In genomic region chr17:9520649-9521435, GRCh38 we compare ENCODE assay signal across 17 cellular contexts. TPM values are rescaled to one million over a fixed set of nuclear protein-coding genes. Genes with fewer than 3 reads are reported as not detected.
"Had no signal": no experiment of that assay in that cellular context is flagged by ENCODE, and none has a peak within 500 bp of the region (broad histone marks: within the 10 kb centered on the region; RNA-seq: fewer than 3 reads in every experiment).

No MANE protein-coding gene starts in this region.

- H3K27ac Mint-ChIP-seq: activated B cell treated with CpG ODN at 0.5 μM for 24 hours; activated CD4-positive, alpha-beta T cell treated with anti-CD3 and anti-CD28 coated beads, Interleukin-2, amount 10 ng/mL, durations not matched to agents 24 days and 14 days; activated T-helper 2 cell treated with anti-CD3 and anti-CD28 coated beads, Interferon-gamma antibody, Interleukin-2, Interleukin-4, amounts not matched to agents 10 μg/mL and 5 μg/mL and 100 μg/mL, durations not matched to agents 14 hours and 24 hours and 36 hours; T-cell had no signal

- H3K27ac ChIP-seq: brain microvascular endothelial cell, thoracic aorta, uterus had no signal

- H3K4me3 ChIP-seq: thoracic aorta, uterus had no signal

- H3K4me3 Mint-ChIP-seq: activated B cell treated with CpG ODN at 0.5 μM for 24 hours; activated CD4-positive, alpha-beta T cell treated with anti-CD3 and anti-CD28 coated beads, Interleukin-2, amount 10 ng/mL, durations not matched to agents 24 days and 14 days; immature natural killer cell; T-cell had no signal

- ATAC-seq: esophagus mucosa; left colon; stimulated activated naive CD8-positive, alpha-beta T cell treated with anti-CD3 and anti-CD28 coated beads, Interleukin-15, Interleukin-2, amounts not matched to agents 100 U/mL and 50 U/mL, for 24 hours; T-cell had no signal

- H3K27me3 ChIP-seq: brain microvascular endothelial cell, uterus had no signal

- DNase-seq: activated B cell treated with CpG ODN at 0.5 μM for 24 hours; activated CD4-positive, alpha-beta T cell treated with anti-CD3 and anti-CD28 coated beads, Interleukin-2, amount 10 ng/mL, durations not matched to agents 24 days and 14 days; activated naive CD4-positive, alpha-beta T cell treated with anti-CD3 and anti-CD28 coated beads, Interleukin-2, amount 50 U/mL, for 16 hours; brain microvascular endothelial cell; dermis blood vessel endothelial cell; immature natural killer cell; left colon; mammary epithelial cell; retina; stimulated activated CD4-positive, alpha-beta T cell treated with anti-CD3 and anti-CD28 coated beads, Interleukin-4, amount 100 ng/mL, for 1 hour; stimulated activated CD8-positive, alpha-beta memory T cell treated with anti-CD3 and anti-CD28 coated beads, Interleukin-4, amount 100 ng/mL, for 48 hours; stimulated activated naive CD8-positive, alpha-beta T cell treated with anti-CD3 and anti-CD28 coated beads, Interleukin-15, Interleukin-2, amounts not matched to agents 100 U/mL and 50 U/mL, for 24 hours; T-cell; uterus had no signal

- H3K4me1 Mint-ChIP-seq: activated B cell treated with CpG ODN at 0.5 μM for 24 hours had no signal

- H3K36me3 ChIP-seq: brain microvascular endothelial cell, thoracic aorta, uterus had no signal

- H3K27me3 Mint-ChIP-seq: activated B cell treated with CpG ODN at 0.5 μM for 24 hours; activated CD4-positive, alpha-beta T cell treated with anti-CD3 and anti-CD28 coated beads, Interleukin-2, amount 10 ng/mL, durations not matched to agents 24 days and 14 days; T-cell had no signal

- H3K9me3 ChIP-seq: thoracic aorta, uterus had no signal

- H3K4me1 ChIP-seq: uterus had no signal

- H3K36me3 Mint-ChIP-seq: T-cell had no signal

RNA-seq across cellular contexts. Expression of gene CFAP52, which starts 55.6 kb away (rescaled TPM):
- total RNA-seq: activated B cell treated with CpG ODN at 0.5 μM for 24 hours; activated CD4-positive, alpha-beta T cell treated with anti-CD3 and anti-CD28 coated beads, Interleukin-2, amount 10 ng/mL, durations not matched to agents 24 days and 14 days; activated T-helper 2 cell treated with anti-CD3 and anti-CD28 coated beads, Interferon-gamma antibody, Interleukin-2, Interleukin-4, amounts not matched to agents 10 μg/mL and 5 μg/mL and 100 μg/mL, durations not matched to agents 14 hours and 24 hours and 36 hours; dermis blood vessel endothelial cell; esophagus mucosa; left colon; mammary epithelial cell; T-cell; thoracic aorta had no signal
- polyA plus RNA-seq: immature natural killer cell, mammary epithelial cell had no signal
